ENCODE assay signal across 25 cellular contexts in the genomic region with DNA sequence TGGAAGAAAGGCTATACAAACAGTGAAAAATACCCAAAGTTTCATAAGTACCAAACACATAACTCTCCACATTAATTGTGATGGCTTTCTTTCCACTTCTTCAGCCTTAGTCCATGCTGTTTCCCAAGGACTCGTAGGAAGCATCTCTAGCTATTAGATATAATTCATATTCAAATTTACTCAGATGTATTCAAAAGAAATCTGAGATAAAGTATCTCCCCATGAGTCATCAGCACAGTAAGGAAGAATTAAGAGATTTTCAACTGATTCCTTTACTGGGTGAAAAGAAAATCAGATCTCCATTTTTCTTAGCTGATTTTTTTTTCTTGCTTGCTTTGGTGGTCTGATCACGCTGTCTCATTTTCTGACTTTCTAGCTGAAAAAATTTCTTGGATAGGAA.
"Had no signal": no experiment of that assay in that cellular context is flagged by ENCODE, and none has a peak within 500 bp of the region (broad histone marks: within the 10 kb centered on the region; RNA-seq: fewer than 3 reads in every experiment).

No MANE protein-coding gene starts in this region.

- H3K4me1 ChIP-seq: adrenal gland had no signal

- H3K9me3 ChIP-seq: adrenal gland had no signal

- H3K4me1 Mint-ChIP-seq: activated CD4-positive, alpha-beta T cell treated with anti-CD3 and anti-CD28 coated beads, Interleukin-2, amount 10 ng/mL, durations not matched to agents 7 days and 5 days; activated naive CD4-positive, alpha-beta T cell treated with anti-CD3 and anti-CD28 coated beads, Interleukin-2, amount 10 ng/mL, durations not matched to agents 7 days and 5 days; activated naive CD8-positive, alpha-beta T cell treated with anti-CD3 and anti-CD28 coated beads for 36 hours; T-cell had no signal

- H3K27ac Mint-ChIP-seq: activated CD4-positive, alpha-beta memory T cell treated with anti-CD3 and anti-CD28 coated beads for 36 hours; activated CD4-positive, alpha-beta T cell treated with anti-CD3 and anti-CD28 coated beads, Interleukin-2, amount 10 ng/mL, durations not matched to agents 7 days and 5 days; activated naive CD4-positive, alpha-beta T cell treated with anti-CD3 and anti-CD28 coated beads, Interleukin-2, amount 10 ng/mL, durations not matched to agents 7 days and 5 days; activated naive CD8-positive, alpha-beta T cell treated with anti-CD3 and anti-CD28 coated beads for 36 hours; activated T-cell treated with anti-CD3 and anti-CD28 coated beads, Interleukin-2, amount 50 U/mL, for 72 hours; activated T-helper 2 cell treated with anti-CD3 and anti-CD28 coated beads, Interferon-gamma antibody, Interleukin-2, Interleukin-4, amounts not matched to agents 10 μg/mL and 5 μg/mL and 100 μg/mL, durations not matched to agents 14 hours and 24 hours and 36 hours; T-cell had no signal

- H3K4me3 Mint-ChIP-seq: activated CD4-positive, alpha-beta memory T cell treated with anti-CD3 and anti-CD28 coated beads for 36 hours; activated CD4-positive, alpha-beta T cell treated with anti-CD3 and anti-CD28 coated beads, Interleukin-2, amount 10 ng/mL, durations not matched to agents 7 days and 5 days; activated naive CD4-positive, alpha-beta T cell treated with anti-CD3 and anti-CD28 coated beads, Interleukin-2, amount 10 ng/mL, durations not matched to agents 7 days and 5 days; activated naive CD8-positive, alpha-beta T cell treated with anti-CD3 and anti-CD28 coated beads for 36 hours; activated T-cell treated with anti-CD3 and anti-CD28 coated beads, Interleukin-2, amount 50 U/mL, for 72 hours; T-cell had no signal

- ATAC-seq: activated T-cell treated with anti-CD3 and anti-CD28 coated beads, Interleukin-2, amount 50 U/mL, for 72 hours; T-cell had no signal

- DNase-seq: activated CD4-positive, alpha-beta memory T cell treated with anti-CD3 and anti-CD28 coated beads for 36 hours; activated CD4-positive, alpha-beta T cell treated with anti-CD3 and anti-CD28 coated beads, Interleukin-2, amount 10 ng/mL, durations not matched to agents 7 days and 5 days; activated CD4-positive, CD25-positive, alpha-beta regulatory T cell; activated CD8-positive, alpha-beta memory T cell treated with anti-CD3 and anti-CD28 coated beads for 24 hours; activated gamma-delta T cell treated with Interleukin-2 at 50 U/mL for 16 hours; activated naive CD4-positive, alpha-beta T cell treated with anti-CD3 and anti-CD28 coated beads, Interleukin-2, amount 10 ng/mL, durations not matched to agents 7 days and 5 days; activated naive CD8-positive, alpha-beta T cell treated with anti-CD3 and anti-CD28 coated beads for 36 hours; activated T-cell treated with anti-CD3 and anti-CD28 coated beads for 4 hours; activated T-cell treated with anti-CD3 and anti-CD28 coated beads, Interleukin-2, amount 50 U/mL, for 72 hours; adrenal gland; aorta; central memory CD4-positive, alpha-beta T cell; Kasumi-1; NCI-H1048; NCI-H1930; NCI-H2107; NCI-H526; NCI-H774; OCI-M1; T-cell; T-helper 2 cell had no signal

- H3K9me3 Mint-ChIP-seq: activated CD4-positive, alpha-beta memory T cell treated with anti-CD3 and anti-CD28 coated beads for 36 hours; activated CD4-positive, alpha-beta T cell treated with anti-CD3 and anti-CD28 coated beads, Interleukin-2, amount 10 ng/mL, durations not matched to agents 7 days and 5 days; activated naive CD4-positive, alpha-beta T cell treated with anti-CD3 and anti-CD28 coated beads, Interleukin-2, amount 10 ng/mL, durations not matched to agents 7 days and 5 days; activated T-helper 2 cell treated with anti-CD3 and anti-CD28 coated beads, Interferon-gamma antibody, Interleukin-2, Interleukin-4, amounts not matched to agents 10 μg/mL and 5 μg/mL and 100 μg/mL, durations not matched to agents 14 hours and 24 hours and 36 hours had no signal

- H3K27ac ChIP-seq: adrenal gland, coronary artery had no signal

- H3K27me3 ChIP-seq: adrenal gland had no signal

- FAIRE-seq: bronchial epithelial cell, TTC549 had no signal

- H3K27me3 Mint-ChIP-seq: activated CD4-positive, alpha-beta memory T cell treated with anti-CD3 and anti-CD28 coated beads for 36 hours; activated CD4-positive, alpha-beta T cell treated with anti-CD3 and anti-CD28 coated beads, Interleukin-2, amount 10 ng/mL, durations not matched to agents 7 days and 5 days; activated naive CD4-positive, alpha-beta T cell treated with anti-CD3 and anti-CD28 coated beads, Interleukin-2, amount 10 ng/mL, durations not matched to agents 7 days and 5 days; activated naive CD8-positive, alpha-beta T cell treated with anti-CD3 and anti-CD28 coated beads for 36 hours had no signal

- H3K4me3 ChIP-seq: adrenal gland, coronary artery had no signal

- H3K36me3 ChIP-seq: adrenal gland had no signal

- H3K36me3 Mint-ChIP-seq: activated CD4-positive, alpha-beta memory T cell treated with anti-CD3 and anti-CD28 coated beads for 36 hours; activated naive CD4-positive, alpha-beta T cell treated with anti-CD3 and anti-CD28 coated beads, Interleukin-2, amount 10 ng/mL, durations not matched to agents 7 days and 5 days; activated naive CD8-positive, alpha-beta T cell treated with anti-CD3 and anti-CD28 coated beads for 36 hours; T-cell had no signal
